In the genomic region with DNA sequence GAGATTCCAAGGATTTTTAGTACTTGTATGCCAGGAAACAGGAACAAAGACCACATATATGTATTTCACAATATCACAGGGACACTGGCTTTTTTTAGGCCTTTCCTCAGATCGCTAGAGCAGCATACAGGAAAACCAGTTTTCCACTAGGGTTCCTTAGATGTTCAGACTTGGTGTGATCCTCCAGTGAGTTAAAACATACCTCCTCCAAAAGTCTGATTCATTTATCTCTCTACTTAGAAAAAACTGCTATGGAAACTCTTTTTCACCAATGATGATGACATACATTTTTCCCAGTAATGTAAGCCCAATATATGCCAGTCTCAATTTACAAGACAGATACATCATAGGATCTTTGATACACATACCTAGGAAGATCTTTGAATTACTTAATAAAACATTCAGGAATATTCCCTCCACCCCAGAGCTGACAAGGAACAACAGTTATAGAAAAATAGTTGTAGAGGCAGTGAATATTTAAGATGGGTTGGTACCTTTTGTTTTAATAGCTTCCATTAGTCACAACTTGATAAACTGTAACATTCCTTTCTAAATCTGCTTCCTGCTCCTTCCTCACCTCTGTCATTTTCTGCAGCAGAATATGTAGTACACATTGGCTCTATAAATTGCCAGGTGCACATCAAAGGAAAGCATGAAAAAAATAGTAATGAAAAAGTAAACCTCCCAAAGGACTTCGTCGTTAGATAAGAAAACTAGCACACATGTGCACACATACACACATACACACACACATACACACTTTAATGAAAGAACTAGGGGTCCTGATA, we compare ENCODE assay signal across 12 cellular contexts. TPM values are rescaled to one million over a fixed set of nuclear protein-coding genes. Genes with fewer than 3 reads are reported as not detected.
DNase-seq lines count a peak whose midpoint lies in the region; ATAC-seq and TF ChIP-seq lines count a peak whose summit lies in the region.
"Had no signal": no experiment of that assay in that cellular context is flagged by ENCODE, and none has a peak within 500 bp of the region (broad histone marks: within the 10 kb centered on the region; RNA-seq: fewer than 3 reads in every experiment).

No MANE protein-coding gene starts in this region.

- H3K4me1 Mint-ChIP-seq in activated T-cell treated with anti-CD3 and anti-CD28 coated beads, Interleukin-2, amount 50 U/mL, for 72 hours (ENCODE audit: low read depth) = peaks cover 40% of the 10 kb centered on the region
- peaks cover 57% of the 10 kb centered on the region for H3K4me1 Mint-ChIP-seq in WTC11

- DNase-seq in activated T-cell treated with anti-CD3 and anti-CD28 coated beads, Interleukin-2, amount 50 U/mL, for 72 hours = no peak
- DNase-seq in activated T-cell treated with anti-CD3 and anti-CD28 coated beads for 4 hours = no peak
- DNase-seq in WTC11 (ENCODE audit: low spot score) = no peak
- DNase-seq in epithelial cell of prostate (ENCODE audit: low read depth, low spot score) = no peak
- no peak for DNase-seq in smooth muscle cell (lab: John Stamatoyannopoulos, UW; ENCODE audit: unreplicated experiment)
- no peak for DNase-seq in stimulated activated CD4-positive, alpha-beta T cell treated with anti-CD3 and anti-CD28 coated beads, Interleukin-1b, Interleukin-23, amount 100 ng/mL, for 48 hours
- no peak for DNase-seq in stimulated activated CD4-positive, alpha-beta T cell treated with anti-CD3 and anti-CD28 coated beads, Interleukin-15, amount 100 ng/mL, for 24 hours
- DNase-seq: activated CD4-positive, alpha-beta memory T cell treated with anti-CD3 and anti-CD28 coated beads, Interleukin-2, amount 10 ng/mL, durations not matched to agents 7 days and 5 days; anterior cingulate cortex; DMS153 had no signal

- CTCF ChIA-PET in WTC11 (lab: Charles Lee) = no interaction called here

- no peaks in the 10 kb centered on the region for H3K9me3 ChIP-seq in smooth muscle cell (replicated peaks; ENCODE audit: low read depth)

- no peaks in the 10 kb centered on the region for H3K36me3 ChIP-seq in smooth muscle cell (ENCODE audit: low read depth)

- H3K79me2 ChIP-seq in smooth muscle cell (ENCODE audit: low read depth) = peaks cover 89% of the 10 kb centered on the region

- no peak for TF ChIP-seq CTCF in WTC11 (IDR thresholded peaks at IDR 0.05)
- TF ChIP-seq CTCF in smooth muscle cell (IDR thresholded peaks at IDR 0.05; ENCODE audit: borderline replicate concordance, insufficient read depth, poor library complexity, severe bottlenecking) = no peak

- H2AFZ ChIP-seq in smooth muscle cell (ENCODE audit: low read depth) = no peak overlapping the region

- POLR2A ChIA-PET in WTC11 (lab: Charles Lee) = no interaction called here

- 76% methylated on average over 3 of the region's 3 CpGs for WGBS in smooth muscle cell (ENCODE audit: low lambda C conversion rate)

- H3K27ac ChIP-seq in epithelial cell of prostate (peak overlapping the region; percentile 83), smooth muscle cell (ENCODE audit: low read depth) (peak overlapping the region; percentile 50)
- H3K27ac ChIP-seq: HL-60 had no signal

- peak; percentile 31 to 48 for ATAC-seq in activated T-cell treated with anti-CD3 and anti-CD28 coated beads, Interleukin-2, amount 50 U/mL, for 72 hours (replicated peaks in 1 of 2)
- ATAC-seq in WTC11 (no peak), HG02884 (IDR thresholded peaks at IDR 0.05; ENCODE audit: unreplicated experiment) (no peak)

- peaks cover 7% of the 10 kb centered on the region for H3K27me3 Mint-ChIP-seq in activated T-cell treated with anti-CD3 and anti-CD28 coated beads, Interleukin-2, amount 50 U/mL, for 72 hours (ENCODE audit: low read depth)
- no peaks in the 10 kb centered on the region for H3K27me3 Mint-ChIP-seq in WTC11 (ENCODE audit: low read depth)

- no peaks in the 10 kb centered on the region for H3K4me1 ChIP-seq in smooth muscle cell (ENCODE audit: low read depth)

- no peak overlapping the region for H3K27ac Mint-ChIP-seq in activated T-cell treated with anti-CD3 and anti-CD28 coated beads, Interleukin-2, amount 50 U/mL, for 72 hours
- H3K27ac Mint-ChIP-seq in WTC11 = peak overlapping the region; percentile 55; the same call in 1 of the 2 replicates
- H3K27ac Mint-ChIP-seq: activated CD4-positive, alpha-beta memory T cell treated with anti-CD3 and anti-CD28 coated beads, Interleukin-2, amount 10 ng/mL, durations not matched to agents 7 days and 5 days had no signal

- H3K4me3 Mint-ChIP-seq in activated T-cell treated with anti-CD3 and anti-CD28 coated beads, Interleukin-2, amount 50 U/mL, for 72 hours = peak overlapping the region; percentile 23 to 26
- no peak overlapping the region for H3K4me3 Mint-ChIP-seq in WTC11
- H3K4me3 Mint-ChIP-seq: activated CD4-positive, alpha-beta memory T cell treated with anti-CD3 and anti-CD28 coated beads, Interleukin-2, amount 10 ng/mL, durations not matched to agents 7 days and 5 days had no signal

- peak overlapping the region; percentile 23 for H3K4me2 ChIP-seq in smooth muscle cell

- peaks cover 0 to 4% of the 10 kb centered on the region in 2 donors for H3K36me3 Mint-ChIP-seq in activated T-cell treated with anti-CD3 and anti-CD28 coated beads, Interleukin-2, amount 50 U/mL, for 72 hours (ENCODE audit: insufficient read depth in 2 of 2)
- H3K36me3 Mint-ChIP-seq in WTC11 = peaks cover 15% of the 10 kb centered on the region

- H3K9ac ChIP-seq in smooth muscle cell (ENCODE audit: low read depth) = no peak overlapping the region

- H3K27me3 ChIP-seq in smooth muscle cell (ENCODE audit: low read depth) = no peaks in the 10 kb centered on the region

- H3F3A ChIP-seq in smooth muscle cell (ENCODE audit: low read depth) = no peaks in the 10 kb centered on the region

- no peak overlapping the region for H3K4me3 ChIP-seq in smooth muscle cell

- no peaks in the 10 kb centered on the region for H3K9me3 Mint-ChIP-seq in activated T-cell treated with anti-CD3 and anti-CD28 coated beads, Interleukin-2, amount 50 U/mL, for 72 hours
- H3K9me3 Mint-ChIP-seq in WTC11 = peaks cover 6% of the 10 kb centered on the region; the same call in 1 of the 2 replicates

- H4K20me1 ChIP-seq in smooth muscle cell (ENCODE audit: low read depth) = peaks cover 85% of the 10 kb centered on the region

TF ChIP-seq in WTC11, 78 proteins besides CTCF, POLR2A, EP300 and RAD21:
- TF ChIP-seq SMAD4 (CRISPR knock-in tag; IDR thresholded peaks at IDR 0.05) = no peak

RNA-seq across cellular contexts. Expression of a gene that starts 27.5 kb away (rescaled TPM):
- 10 to 100 TPM; 53.4 to 71.1 TPM for total RNA-seq in activated T-cell treated with anti-CD3 and anti-CD28 coated beads, Interleukin-2, amount 50 U/mL, for 72 hours
- 239 to 267 TPM (median 240 TPM) in 3 replicates for total RNA-seq in WTC11 (2021)
- total RNA-seq in smooth muscle cell = 174 and 200 TPM in 2 replicates
- 57.4 and 78.2 TPM in 2 replicates for polyA plus RNA-seq in smooth muscle cell

Comparison
In these comparisons a context has a peak if more than half of its experiments do, and no peak if none do; other contexts are left out.
1. ATAC-seq: peak in activated T-cell treated with anti-CD3 and anti-CD28 coated beads, Interleukin-2, amount 50 U/mL, for 72 hours (2 of 2); none in WTC11 (single experiment) and HG02884 (single experiment).